ENCODE assay signal across 1 cellular context in genomic region chr5:142833517-142834446, GRCh38.
TF ChIP-seq lines count a peak whose summit lies in the region.

No MANE protein-coding gene starts in this region.

TF ChIP-seq in HepG2, 621 proteins besides CTCF, POLR2A, EP300 and RAD21 (continued from another document and continues in another):
- TF ChIP-seq PRDM10 (CRISPR knock-in tag; IDR thresholded peaks at IDR 0.05; ENCODE audit: low read depth) (0 out of 2 replicates have a peak, but pooled peaks have one; percentile 29), MTA1 (CRISPR knock-in tag; IDR thresholded peaks at IDR 0.05; ENCODE audit: borderline replicate concordance) (no peak), CERS6 (CRISPR knock-in tag; IDR thresholded peaks at IDR 0.05) (no peak), SP5 (CRISPR knock-in tag; IDR thresholded peaks at IDR 0.05; ENCODE audit: borderline replicate concordance, low read depth) (peak; percentile 99), BHLHE40 (IDR thresholded peaks at IDR 0.05; ENCODE audit: low read length) (no peak), SRSF9 (IDR thresholded peaks at IDR 0.05; ENCODE audit: borderline replicate concordance, insufficient read depth, low read depth, low read length, poor library complexity, severe bottlenecking) (no peak), RBM22 (optimal IDR thresholded peaks at IDR 0.05; ENCODE audit: low read length) (no peak), ZNF101 (CRISPR knock-in tag; IDR thresholded peaks at IDR 0.05; ENCODE audit: borderline replicate concordance, low read depth) (no peak), DNMT1 (CRISPR knock-in tag; IDR thresholded peaks at IDR 0.05) (no peak), E2F1 (CRISPR knock-in tag; IDR thresholded peaks at IDR 0.05) (no peak), MAX (IDR thresholded peaks at IDR 0.05) (peak; percentile 59; the same call in 1 of the 2 replicates), SYNCRIP (IDR thresholded peaks at IDR 0.05; ENCODE audit: insufficient read depth, low read depth, low read length) (no peak), POLR2G (IDR thresholded peaks at IDR 0.05; ENCODE audit: low read depth, low read length) (peak; percentile 71), SMAD1 (CRISPR knock-in tag; IDR thresholded peaks at IDR 0.05; ENCODE audit: borderline replicate concordance, low read depth) (no peak), MZF1 (CRISPR knock-in tag; IDR thresholded peaks at IDR 0.05; ENCODE audit: borderline replicate concordance) (no peak), ZFP36L2 (CRISPR knock-in tag; IDR thresholded peaks at IDR 0.05) (no peak), HOXA5 (CRISPR knock-in tag; IDR thresholded peaks at IDR 0.05) (no peak), ZNF512 (CRISPR knock-in tag; IDR thresholded peaks at IDR 0.05) (no peak), PAWR (CRISPR knock-in tag; IDR thresholded peaks at IDR 0.05; ENCODE audit: borderline replicate concordance) (no peak), STAG1 (CRISPR knock-in tag; IDR thresholded peaks at IDR 0.05) (peak; percentile 25; the same call in 1 of the 2 replicates), MAFF (IDR thresholded peaks at IDR 0.05; ENCODE audit: low read depth, low read length) (peak; percentile 50; the same call in 1 of the 2 replicates), IRF9 (CRISPR knock-in tag; IDR thresholded peaks at IDR 0.05; ENCODE audit: borderline replicate concordance) (no peak), ZNF264 (CRISPR knock-in tag; IDR thresholded peaks at IDR 0.05) (peak; percentile 100), ZBTB40 (IDR thresholded peaks at IDR 0.05) (no peak), ZBTB40 (CRISPR knock-in tag; IDR thresholded peaks at IDR 0.05) (no peak), ZNF224 (CRISPR knock-in tag; IDR thresholded peaks at IDR 0.05) (no peak), ZNF572 (CRISPR knock-in tag; IDR thresholded peaks at IDR 0.05) (no peak), ZNF335 (CRISPR knock-in tag; IDR thresholded peaks at IDR 0.05) (no peak), JARID2 (CRISPR knock-in tag; IDR thresholded peaks at IDR 0.05; ENCODE audit: insufficient replicate concordance) (no peak), HOXA3 (CRISPR knock-in tag; IDR thresholded peaks at IDR 0.05) (peak; percentile 87), TMF1 (CRISPR knock-in tag; IDR thresholded peaks at IDR 0.05; ENCODE audit: low read depth) (no peak), ARNTL (CRISPR knock-in tag; IDR thresholded peaks at IDR 0.05) (no peak), POGZ (CRISPR knock-in tag; IDR thresholded peaks at IDR 0.05) (peak; percentile 71; the same call in 1 of the 2 replicates), MBD4 (IDR thresholded peaks at IDR 0.05; ENCODE audit: borderline replicate concordance, low read length) (no peak), ZNF570 (CRISPR knock-in tag; IDR thresholded peaks at IDR 0.05; ENCODE audit: borderline replicate concordance) (no peak), ZNF138 (CRISPR knock-in tag; IDR thresholded peaks at IDR 0.05; ENCODE audit: low read depth) (no peak), ZBTB33 (CRISPR knock-in tag; IDR thresholded peaks at IDR 0.05) (peak; percentile 46; the same call in 1 of the 2 replicates), ZEB1 (IDR thresholded peaks at IDR 0.05; ENCODE audit: insufficient replicate concordance, low read depth) (no peak), SRSF1 (optimal IDR thresholded peaks at IDR 0.05; ENCODE audit: low read depth, low read length) (no peak), KDM6A (CRISPR knock-in tag; IDR thresholded peaks at IDR 0.05; ENCODE audit: low read depth) (peak; percentile 95), FIP1L1 (IDR thresholded peaks at IDR 0.05; ENCODE audit: borderline replicate concordance, insufficient read depth, low read depth, low read length) (no peak), ZNF672 (CRISPR knock-in tag; IDR thresholded peaks at IDR 0.05) (no peak)
